16 cellular contexts compared by ENCODE assay signal in genomic region chr3:179819379-179819778, GRCh38.
DNase-seq lines count a peak whose midpoint lies in the region; ATAC-seq and TF ChIP-seq lines count a peak whose summit lies in the region.
"Had no signal": no experiment of that assay in that cellular context is flagged by ENCODE, and none has a peak within 500 bp of the region (broad histone marks: within the 10 kb centered on the region; RNA-seq: fewer than 3 reads in every experiment).

No MANE protein-coding gene starts in this region.

- H3K27me3 Mint-ChIP-seq in MCF 10A (ENCODE audit: insufficient read depth, unreplicated experiment) = no peaks in the 10 kb centered on the region

- CTCF ChIA-PET in MCF 10A (lab: Yijun Ruan, JAX) = interaction anchor here (1.0 to 1.7 kb wide), 2 partner anchors 47 to 776 kb away, joined by 4 to 6 read pairs; no protein-coding TSS in a partner anchor

- no peaks in the 10 kb centered on the region for H3K4me1 Mint-ChIP-seq in MCF 10A (ENCODE audit: insufficient read depth, unreplicated experiment)
- H3K4me1 Mint-ChIP-seq: CD4-positive, alpha-beta memory T cell had no signal

- TF ChIP-seq POLR2A in heart left ventricle (IDR thresholded peaks at IDR 0.05) = no peak

- no TSS peak for BruUV-seq in MCF 10A (replicated peaks; lab: Mats Ljungman, UMichigan)

- no peaks in the 10 kb centered on the region for H3K9me3 Mint-ChIP-seq in MCF 10A (ENCODE audit: unreplicated experiment)
- H3K9me3 Mint-ChIP-seq: CD4-positive, alpha-beta memory T cell; HFFc6 had no signal

- H3K27ac Mint-ChIP-seq in MCF 10A (ENCODE audit: low read depth, unreplicated experiment) = no peak overlapping the region
- H3K27ac Mint-ChIP-seq: CD4-positive, alpha-beta memory T cell; HFFc6 had no signal

- WGBS in heart left ventricle, 4 donors = 17 to 40% (median 22%) methylated on average over 3 of the region's 3 CpGs
- WGBS in right cardiac atrium = 22% methylated on average over 3 of the region's 3 CpGs

- H3K36me3 Mint-ChIP-seq in MCF 10A (ENCODE audit: insufficient read depth, unreplicated experiment) = no peaks in the 10 kb centered on the region
- H3K36me3 Mint-ChIP-seq: CD4-positive, alpha-beta memory T cell had no signal

- H3K4me1 ChIP-seq in heart left ventricle = peaks cover 0 to 22% (median 0%) of the 10 kb centered on the region in 12 donors
- peaks cover 2% of the 10 kb centered on the region for H3K4me1 ChIP-seq in right cardiac atrium (ENCODE audit: control insufficient read depth, insufficient read depth, low read length)
- H3K4me1 ChIP-seq: BE2C had no signal

- POLR2A ChIA-PET in MCF 10A (lab: Yijun Ruan, JAX) = no interaction called here

- H3K9me3 ChIP-seq in heart left ventricle (no peaks in the 10 kb centered on the region), right cardiac atrium (ENCODE audit: control insufficient read depth, low read length) (no peaks in the 10 kb centered on the region)
- H3K9me3 ChIP-seq: BE2C had no signal

- no peak for TF ChIP-seq CTCF in heart left ventricle (IDR thresholded peaks at IDR 0.05)
- TF ChIP-seq CTCF in MCF 10A (IDR thresholded peaks at IDR 0.05; ENCODE audit: unreplicated experiment) = no peak

- H3K4me3 Mint-ChIP-seq in MCF 10A (ENCODE audit: unreplicated experiment) = no peak overlapping the region
- H3K4me3 Mint-ChIP-seq: CD4-positive, alpha-beta memory T cell; HFFc6 had no signal

- H3K27ac ChIP-seq in heart left ventricle (no peak overlapping the region), right cardiac atrium (ENCODE audit: low read length) (no peak overlapping the region)
- H3K27ac ChIP-seq: C4-2B had no signal

- H3K4me3 ChIP-seq in heart left ventricle (no peak overlapping the region), right cardiac atrium (ENCODE audit: low read length) (no peak overlapping the region)

- DNase-seq in Right ventricle myocardium superior (peak; percentile 60), cardiac septum (ENCODE audit: low spot score) (no peak), heart left ventricle (peak in 4 of 5 donors; percentile 48 to 80 (median 65)), right cardiac atrium (peak; percentile 54 to 81 (median 81)), MCF 10A (ENCODE audit: unreplicated experiment) (no peak)
- DNase-seq in activated naive CD4-positive, alpha-beta T cell treated with anti-CD3 and anti-CD28 coated beads, Interleukin-2, amount 50 U/mL, for 16 hours = no peak
- DNase-seq: BE2C; CD4-positive, alpha-beta memory T cell; DMS153; DMS79 treated with DMSO at 0.1 percent for 48 hours; EL; HCEC 1CT; HFFc6 had no signal

- intact Hi-C loops in Right ventricle myocardium superior (cut with DNase I) (no loop called here), cardiac septum (cut with DNase I) (no loop called here), heart left ventricle (cut with DNase I) (loop anchor here in 3 of 10 donors (10.0 kb wide), 1 partner anchor 785 kb away; the partner anchor contains the start of gene TTC14 (in 3 of the 3)), right cardiac atrium (cut with DNase I) (loop anchor here in 1 of 4 donors (10.0 kb wide), 1 partner anchor 775 kb away; no protein-coding TSS in a partner anchor), MCF 10A (cut with micrococcal nuclease) (no loop called here)

- ATAC-seq in Right ventricle myocardium superior (ENCODE audit: poor library complexity) (peak; percentile 93), heart left ventricle (peak; percentile 74 to 94 (median 85)), right cardiac atrium (peak; percentile 83 to 92), GM19455 (IDR thresholded peaks at IDR 0.05; ENCODE audit: unreplicated experiment) (no peak)
- ATAC-seq: HepG2 had no signal

- no peaks in the 10 kb centered on the region for H3K36me3 ChIP-seq in heart left ventricle
- H3K36me3 ChIP-seq: BE2C had no signal

- H3K27me3 ChIP-seq in heart left ventricle = no peaks in the 10 kb centered on the region
- H3K27me3 ChIP-seq in right cardiac atrium (ENCODE audit: control insufficient read depth, insufficient read depth) = no peaks in the 10 kb centered on the region
- H3K27me3 ChIP-seq: BE2C had no signal

Comparison
In these comparisons a context has a peak if more than half of its experiments do, and no peak if none do; other contexts are left out.
1. DNase-seq: peak in Right ventricle myocardium superior (single experiment), heart left ventricle (4 of 5) and right cardiac atrium (3 of 3); none in cardiac septum (single experiment), activated naive CD4-positive, alpha-beta T cell treated with anti-CD3 and anti-CD28 coated beads, Interleukin-2, amount 50 U/mL, for 16 hours (single experiment) and MCF 10A (single experiment).